ENCODE assay signal across 1 cellular context in genomic region chr10:30392564-30392990, GRCh38.
TF ChIP-seq lines count a peak whose summit lies in the region.

No MANE protein-coding gene starts in this region.

TF ChIP-seq in GM23338, 12 proteins besides CTCF, POLR2A, EP300 and RAD21 (continued from another document):
- TF ChIP-seq STAT1 (IDR thresholded peaks at IDR 0.05; ENCODE audit: unreplicated experiment) (no peak), NANOG (IDR thresholded peaks at IDR 0.05; ENCODE audit: borderline replicate concordance) (no peak), CREB1 (CRISPR knock-in tag; IDR thresholded peaks at IDR 0.05; ENCODE audit: low read depth) (no peak), EZH2 (IDR thresholded peaks at IDR 0.05; ENCODE audit: low read depth, unreplicated experiment) (no peak)
- TF ChIP-seq, protein P1, sequence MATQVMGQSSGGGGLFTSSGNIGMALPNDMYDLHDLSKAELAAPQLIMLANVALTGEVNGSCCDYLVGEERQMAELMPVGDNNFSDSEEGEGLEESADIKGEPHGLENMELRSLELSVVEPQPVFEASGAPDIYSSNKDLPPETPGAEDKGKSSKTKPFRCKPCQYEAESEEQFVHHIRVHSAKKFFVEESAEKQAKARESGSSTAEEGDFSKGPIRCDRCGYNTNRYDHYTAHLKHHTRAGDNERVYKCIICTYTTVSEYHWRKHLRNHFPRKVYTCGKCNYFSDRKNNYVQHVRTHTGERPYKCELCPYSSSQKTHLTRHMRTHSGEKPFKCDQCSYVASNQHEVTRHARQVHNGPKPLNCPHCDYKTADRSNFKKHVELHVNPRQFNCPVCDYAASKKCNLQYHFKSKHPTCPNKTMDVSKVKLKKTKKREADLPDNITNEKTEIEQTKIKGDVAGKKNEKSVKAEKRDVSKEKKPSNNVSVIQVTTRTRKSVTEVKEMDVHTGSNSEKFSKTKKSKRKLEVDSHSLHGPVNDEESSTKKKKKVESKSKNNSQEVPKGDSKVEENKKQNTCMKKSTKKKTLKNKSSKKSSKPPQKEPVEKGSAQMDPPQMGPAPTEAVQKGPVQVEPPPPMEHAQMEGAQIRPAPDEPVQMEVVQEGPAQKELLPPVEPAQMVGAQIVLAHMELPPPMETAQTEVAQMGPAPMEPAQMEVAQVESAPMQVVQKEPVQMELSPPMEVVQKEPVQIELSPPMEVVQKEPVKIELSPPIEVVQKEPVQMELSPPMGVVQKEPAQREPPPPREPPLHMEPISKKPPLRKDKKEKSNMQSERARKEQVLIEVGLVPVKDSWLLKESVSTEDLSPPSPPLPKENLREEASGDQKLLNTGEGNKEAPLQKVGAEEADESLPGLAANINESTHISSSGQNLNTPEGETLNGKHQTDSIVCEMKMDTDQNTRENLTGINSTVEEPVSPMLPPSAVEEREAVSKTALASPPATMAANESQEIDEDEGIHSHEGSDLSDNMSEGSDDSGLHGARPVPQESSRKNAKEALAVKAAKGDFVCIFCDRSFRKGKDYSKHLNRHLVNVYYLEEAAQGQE (IDR thresholded peaks at IDR 0.05; ENCODE audit: unreplicated experiment), result no peak
